Comparison of ENCODE assay signal across 13 cellular contexts in the genomic region with DNA sequence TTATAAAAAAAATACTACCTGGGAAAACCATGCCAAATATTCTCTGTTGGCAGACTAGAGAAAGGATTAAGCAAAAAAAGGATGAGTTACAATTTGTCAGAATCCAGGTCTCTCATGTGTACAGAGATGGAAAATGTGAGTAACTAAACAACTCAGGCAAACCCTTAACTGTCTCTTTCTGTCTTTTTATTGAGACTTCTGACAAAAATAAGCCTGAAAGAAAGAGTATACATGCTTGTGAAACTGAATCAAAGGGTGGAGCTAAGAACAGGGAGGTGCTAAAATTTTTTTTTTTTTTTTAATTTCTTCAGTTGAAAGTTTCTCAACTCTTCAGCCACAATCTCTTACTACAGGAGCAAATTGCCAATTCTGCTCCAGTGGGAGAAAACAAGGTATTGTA. TPM values are rescaled to one million over a fixed set of nuclear protein-coding genes. Genes with fewer than 3 reads are reported as not detected.
A peak's percentile ranks its signal among the peaks of the same experiment; 100 is the strongest.
DNase-seq lines count a peak whose midpoint lies in the region; ATAC-seq, FAIRE-seq and TF ChIP-seq lines count a peak whose summit lies in the region.
"Had no signal": no experiment of that assay in that cellular context is flagged by ENCODE, and none has a peak within 500 bp of the region (broad histone marks: within the 10 kb centered on the region; RNA-seq: fewer than 3 reads in every experiment).

A gene with protein sequence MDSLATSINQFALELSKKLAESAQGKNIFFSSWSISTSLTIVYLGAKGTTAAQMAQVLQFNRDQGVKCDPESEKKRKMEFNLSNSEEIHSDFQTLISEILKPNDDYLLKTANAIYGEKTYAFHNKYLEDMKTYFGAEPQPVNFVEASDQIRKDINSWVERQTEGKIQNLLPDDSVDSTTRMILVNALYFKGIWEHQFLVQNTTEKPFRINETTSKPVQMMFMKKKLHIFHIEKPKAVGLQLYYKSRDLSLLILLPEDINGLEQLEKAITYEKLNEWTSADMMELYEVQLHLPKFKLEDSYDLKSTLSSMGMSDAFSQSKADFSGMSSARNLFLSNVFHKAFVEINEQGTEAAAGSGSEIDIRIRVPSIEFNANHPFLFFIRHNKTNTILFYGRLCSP (plus strand): TSS at position 310 of the 400 bp plus-strand sequence. CDS start 7,553 bp downstream, outside the sequence.

- RAD21 ChIA-PET in GM12878 (lab: Charles Lee; ENCODE audit: unreplicated experiment) = interaction anchor here (0.7 to 3.6 kb wide), 8 partner anchors 9 to 55 kb away, joined by 3 to 69 read pairs (median 7); no protein-coding TSS in a partner anchor

- H3K36me3 ChIP-seq in GM12878 (ENCODE audit: control insufficient read depth in 2 of 2, insufficient read depth in 2 of 2, low read length in 1 of 2) = no peaks in the 10 kb centered on the region

- H3K9ac ChIP-seq in GM12878 (ENCODE audit: control insufficient read depth, insufficient read depth, low read length) = no peak within 1 kb of the TSS

- no peak for TF ChIP-seq CTCF in GM12878 (IDR thresholded peaks at IDR 0.05 in 2 of 3, conservative IDR thresholded peaks at IDR 0.05 in 1 of 3; ENCODE audit: control insufficient read depth in 2 of 3, extremely low read depth in 1 of 3, insufficient read depth in 1 of 3, low read depth in 3 of 3, low read length in 3 of 3)

- peak within 1 kb of the TSS; percentile 6 for H2AFZ ChIP-seq in GM12878 (ENCODE audit: control insufficient read depth, low read depth, low read length)

- 0 out of 2 replicates have a peak within 1 kb of the TSS, but pooled peaks have one; percentile 4 for H3K4me3 ChIP-seq in GM12878

- POLR2A ChIA-PET in GM12878 (lab: Charles Lee) = interaction anchor here (0.7 to 3.3 kb wide), 9 partner anchors 15 to 296 kb away, joined by 3 to 15 read pairs (median 3); no protein-coding TSS in a partner anchor

- intact Hi-C loops in GM12878 (cut with micrococcal nuclease; ENCODE audit: unreplicated experiment) = no loop called here

- peak; percentile 58 for ATAC-seq in GM18861 (IDR thresholded peaks at IDR 0.05; ENCODE audit: unreplicated experiment)
- ATAC-seq in GM21576 (IDR thresholded peaks at IDR 0.05; ENCODE audit: unreplicated experiment) = peak; percentile 73
- peak; percentile 55 for ATAC-seq in HG03175 (IDR thresholded peaks at IDR 0.05; ENCODE audit: unreplicated experiment)
- peak; percentile 57 for ATAC-seq in GM12878
- ATAC-seq: activated naive CD8-positive, alpha-beta T cell treated with anti-CD3 and anti-CD28 coated beads, Interleukin-2, amount 50 U/mL, for 24 hours had no signal

- peak within 1 kb of the TSS; percentile 63; the same call in 1 of the 2 replicates for H3K27ac ChIP-seq in GM12878 (ENCODE audit: control insufficient read depth, insufficient read depth)

- no peaks in the 10 kb centered on the region; the same call in 2 of the 3 replicates for H3K9me3 ChIP-seq in GM12878 (replicated peaks; ENCODE audit: control insufficient read depth, insufficient read depth, low read length)

- FAIRE-seq in GM12878 (lab: Jason Lieb, UNC) (no peak), urothelium cell line (lab: Jason Lieb, UNC) (no peak)

- H3K4me1 ChIP-seq in GM12878 (ENCODE audit: control insufficient read depth, insufficient read depth, low read length) = peaks cover 4% of the 10 kb centered on the region; the same call in 1 of the 2 replicates

- no peak for TF ChIP-seq EP300 in GM12878 (IDR thresholded peaks at IDR 0.05; ENCODE audit: borderline replicate concordance in 1 of 2, control insufficient read depth in 1 of 2, low read depth in 2 of 2, low read length in 2 of 2)

- TF ChIP-seq POLR2A in GM12878 (IDR thresholded peaks at IDR 0.05; ENCODE audit: low read depth, low read length) = no peak

- H3K79me2 ChIP-seq in GM12878 (ENCODE audit: control insufficient read depth, insufficient read depth, low read length) = no peaks in the 10 kb centered on the region

- no TSS peak for BruUV-seq in GM12878 (replicated peaks; lab: Mats Ljungman, UMichigan)

- in situ Hi-C loops in GM12878 (cut with MboI) = no loop called here

- peak within 1 kb of the TSS; percentile 2; the same call in 1 of the 2 replicates for H3K4me2 ChIP-seq in GM12878 (ENCODE audit: control insufficient read depth, insufficient read depth)

- no peak for DNase-seq in GM12878 (ENCODE audit: low read depth, low spot score)
- DNase-seq in urothelium cell line (ENCODE audit: low spot score) = no peak
- no peak for DNase-seq in NCI-H524 treated with DMSO at 0.1 percent for 48 hours (lab: John Stamatoyannopoulos, UW)
- DNase-seq in superior temporal gyrus (ENCODE audit: extremely low spot score) = no peak
- DNase-seq in dermis blood vessel endothelial cell = no peak
- DNase-seq: activated CD4-positive, alpha-beta memory T cell treated with anti-CD3 and anti-CD28 coated beads, Interleukin-2, amount 10 ng/mL, durations not matched to agents 7 days and 5 days; activated naive CD8-positive, alpha-beta T cell treated with anti-CD3 and anti-CD28 coated beads, Interleukin-2, amount 50 U/mL, for 24 hours; COR-L47; effector memory CD4-positive, alpha-beta T cell; hypothalamus had no signal

- no peak for TF ChIP-seq RAD21 in GM12878 (IDR thresholded peaks at IDR 0.05; ENCODE audit: insufficient read depth, low read depth, low read length)

- SMC1A ChIA-PET in GM12878 (lab: Charles Lee; ENCODE audit: uncharacterized antibody, unreplicated experiment) = interaction anchor here (1.2 to 6.2 kb wide), 11 partner anchors 12 to 67 kb away, joined by 4 to 99 read pairs (median 10); no protein-coding TSS in a partner anchor

- no peaks in the 10 kb centered on the region for H4K20me1 ChIP-seq in GM12878 (ENCODE audit: control insufficient read depth, insufficient read depth)

- H3K27me3 ChIP-seq in GM12878 (replicated peaks in 1 of 2; ENCODE audit: control insufficient read depth in 2 of 2, insufficient read depth in 2 of 2, low read length in 1 of 2) = no peaks in the 10 kb centered on the region

- CTCF ChIA-PET in GM12878 (lab: Yijun Ruan, JAX) = interaction anchor here (0.9 to 3.5 kb wide), 7 partner anchors 12 to 68 kb away, joined by 3 to 52 read pairs (median 4); no protein-coding TSS in a partner anchor

TF ChIP-seq in GM12878, 131 proteins besides CTCF, POLR2A, EP300 and RAD21 (continues in another document):
- peak; percentile 89 for TF ChIP-seq ZNF384 (IDR thresholded peaks at IDR 0.05; ENCODE audit: borderline replicate concordance, low read depth, low read length)
- TF ChIP-seq IRF4 (IDR thresholded peaks at IDR 0.05; ENCODE audit: low read depth, low read length) = no peak
- peak; percentile 57 for TF ChIP-seq ATF7 (IDR thresholded peaks at IDR 0.05; ENCODE audit: low read depth)
- TF ChIP-seq, protein P1, sequence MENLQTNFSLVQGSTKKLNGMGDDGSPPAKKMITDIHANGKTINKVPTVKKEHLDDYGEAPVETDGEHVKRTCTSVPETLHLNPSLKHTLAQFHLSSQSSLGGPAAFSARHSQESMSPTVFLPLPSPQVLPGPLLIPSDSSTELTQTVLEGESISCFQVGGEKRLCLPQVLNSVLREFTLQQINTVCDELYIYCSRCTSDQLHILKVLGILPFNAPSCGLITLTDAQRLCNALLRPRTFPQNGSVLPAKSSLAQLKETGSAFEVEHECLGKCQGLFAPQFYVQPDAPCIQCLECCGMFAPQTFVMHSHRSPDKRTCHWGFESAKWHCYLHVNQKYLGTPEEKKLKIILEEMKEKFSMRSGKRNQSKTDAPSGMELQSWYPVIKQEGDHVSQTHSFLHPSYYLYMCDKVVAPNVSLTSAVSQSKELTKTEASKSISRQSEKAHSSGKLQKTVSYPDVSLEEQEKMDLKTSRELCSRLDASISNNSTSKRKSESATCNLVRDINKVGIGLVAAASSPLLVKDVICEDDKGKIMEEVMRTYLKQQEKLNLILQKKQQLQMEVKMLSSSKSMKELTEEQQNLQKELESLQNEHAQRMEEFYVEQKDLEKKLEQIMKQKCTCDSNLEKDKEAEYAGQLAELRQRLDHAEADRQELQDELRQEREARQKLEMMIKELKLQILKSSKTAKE (IDR thresholded peaks at IDR 0.05; ENCODE audit: low read depth, poor library complexity, severe bottlenecking) = peak; percentile 31
- no peak for TF ChIP-seq HDAC2 (IDR thresholded peaks at IDR 0.05)
- TF ChIP-seq, protein P2, sequence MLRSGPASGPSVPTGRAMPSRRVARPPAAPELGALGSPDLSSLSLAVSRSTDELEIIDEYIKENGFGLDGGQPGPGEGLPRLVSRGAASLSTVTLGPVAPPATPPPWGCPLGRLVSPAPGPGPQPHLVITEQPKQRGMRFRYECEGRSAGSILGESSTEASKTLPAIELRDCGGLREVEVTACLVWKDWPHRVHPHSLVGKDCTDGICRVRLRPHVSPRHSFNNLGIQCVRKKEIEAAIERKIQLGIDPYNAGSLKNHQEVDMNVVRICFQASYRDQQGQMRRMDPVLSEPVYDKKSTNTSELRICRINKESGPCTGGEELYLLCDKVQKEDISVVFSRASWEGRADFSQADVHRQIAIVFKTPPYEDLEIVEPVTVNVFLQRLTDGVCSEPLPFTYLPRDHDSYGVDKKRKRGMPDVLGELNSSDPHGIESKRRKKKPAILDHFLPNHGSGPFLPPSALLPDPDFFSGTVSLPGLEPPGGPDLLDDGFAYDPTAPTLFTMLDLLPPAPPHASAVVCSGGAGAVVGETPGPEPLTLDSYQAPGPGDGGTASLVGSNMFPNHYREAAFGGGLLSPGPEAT (IDR thresholded peaks at IDR 0.05; ENCODE audit: low read depth) = peak; percentile 38; the same call in 1 of the 2 replicates
- TF ChIP-seq NFIC (IDR thresholded peaks at IDR 0.05; ENCODE audit: low read depth, low read length) = 0 out of 2 replicates have a peak, but pooled peaks have one; percentile 29
- TF ChIP-seq CREM (IDR thresholded peaks at IDR 0.05; ENCODE audit: low read depth) = peak; percentile 36; the same call in 1 of the 2 replicates
- TF ChIP-seq RBBP5 (conservative IDR thresholded peaks at IDR 0.05) = no peak

RNA-seq across cellular contexts. Expression of the gene that starts here (rescaled TPM):
- total RNA-seq in GM12878 (2013; cell fraction: nucleolus; rRNA removed) = 7.7 and 9.4 TPM in 2 replicates
- 25.1 and 39.7 TPM in 2 replicates for total RNA-seq in GM12878 (2014; rRNA removed)
- total RNA-seq in GM12878 (2014; rRNA removed; fragmentation: Illumina TruSeq; extraction: Trizol) = 35.6 and 40.6 TPM in 2 replicates
- total RNA-seq in GM12878 (2021) = 17.5 and 21.6 TPM in 2 replicates
- 6.3 TPM for polyA plus RNA-seq in GM12878 (2011; ENCODE audit: low read depth)
- polyA plus RNA-seq in GM12878 (2011; rRNA removed) = 83.5 and 128 TPM in 2 replicates
- polyA plus RNA-seq in GM12878 (2011; cell fraction: cytosol; rRNA removed) = 34.4 and 37.0 TPM in 2 replicates
- polyA plus RNA-seq in GM12878 (2011; cell fraction: nucleus; rRNA removed) = 16.5 and 19.3 TPM in 2 replicates
- 8.7 and 13.2 TPM in 2 replicates for polyA plus RNA-seq in GM12878 (2012)
- 44.6 and 64.1 TPM in 2 replicates for polyA plus RNA-seq in GM12878 (2014; fragmentation: Illumina TruSeq; extraction: Trizol)
- polyA plus RNA-seq in GM12878 (2014; fragmentation: Nextera tagmentation; extraction: Ambion mirVana) = 10 to 100 TPM; 20.7 to 23.1 TPM
- polyA plus RNA-seq in GM12878 (2014; rRNA removed) = 21.0 and 28.3 TPM in 2 replicates
- 10 to 100 TPM; 12.0 to 12.4 TPM for polyA plus RNA-seq in GM12878 (2016; fragmentation: Nextera tagmentation; extraction: Ambion mirVana)
- polyA minus RNA-seq in GM12878 (2011; rRNA and poly(A)+ RNA removed) = 30.3 and 53.0 TPM in 2 replicates
- polyA minus RNA-seq in GM12878 (2011; cell fraction: cytosol; rRNA and poly(A)+ RNA removed) = 10.0 and 14.3 TPM in 2 replicates
- polyA minus RNA-seq in GM12878 (2011; cell fraction: nucleus; rRNA and poly(A)+ RNA removed) = 5.5 and 7.7 TPM in 2 replicates
- not detected in 2 replicates for total RNA-seq in dermis blood vessel endothelial cell
- total RNA-seq: activated CD4-positive, alpha-beta memory T cell treated with anti-CD3 and anti-CD28 coated beads, Interleukin-2, amount 10 ng/mL, durations not matched to agents 7 days and 5 days had no signal
